ENCODE assay signal across 10 cellular contexts in the genomic region with DNA sequence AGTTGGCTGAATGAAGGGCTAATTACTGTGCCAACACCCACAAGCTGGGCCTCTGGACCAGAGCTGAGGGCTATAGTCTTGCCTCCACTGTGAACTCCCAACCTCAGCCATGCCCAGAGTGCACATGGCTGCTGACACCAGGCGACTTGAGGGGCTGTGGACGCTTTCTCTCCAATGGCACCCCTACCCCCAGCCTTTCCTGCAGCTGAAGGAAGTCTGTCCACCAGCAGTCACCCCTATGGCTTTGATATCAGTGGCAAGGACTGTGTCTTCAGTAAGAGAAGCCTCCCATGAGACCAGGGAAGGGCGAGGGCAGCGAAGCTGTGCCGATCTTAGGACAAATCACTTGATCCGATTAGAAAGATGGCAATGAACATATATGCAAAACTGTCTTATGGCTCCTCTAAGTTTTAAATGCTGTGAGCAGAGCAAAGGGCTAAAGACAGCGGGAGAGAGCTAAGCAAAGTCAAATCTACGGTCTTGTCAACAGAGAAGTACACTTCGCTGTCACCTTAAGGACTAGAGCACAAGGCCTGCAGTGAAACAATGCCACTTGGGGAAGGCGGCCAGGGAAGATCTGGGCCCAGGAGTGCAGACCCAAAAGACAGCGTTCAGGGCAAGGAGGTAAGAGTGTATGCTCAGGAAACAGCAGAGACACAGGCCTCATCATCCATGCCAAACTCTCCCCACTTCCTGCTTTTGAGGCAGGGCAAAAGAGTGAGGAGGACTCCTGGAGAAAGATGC. TPM values are rescaled to one million over a fixed set of nuclear protein-coding genes. Genes with fewer than 3 reads are reported as not detected.
DNase-seq lines count a peak whose midpoint lies in the region; ATAC-seq and TF ChIP-seq lines count a peak whose summit lies in the region.
"Had no signal": no experiment of that assay in that cellular context is flagged by ENCODE, and none has a peak within 500 bp of the region (broad histone marks: within the 10 kb centered on the region; RNA-seq: fewer than 3 reads in every experiment).

No MANE protein-coding gene starts in this region.

- H3K4me3 ChIP-seq in BLaER1 treated with 17β-estradiol and CSF1 and Interleukin-3, amounts not matched to agents 10 nM and 100 nM = peak overlapping the region; percentile 72 to 100 (median 95)
- peak overlapping the region; percentile 76 for H3K4me3 ChIP-seq in naive thymus-derived CD4-positive, alpha-beta T cell (ENCODE audit: low read length)
- H3K4me3 ChIP-seq in transverse colon (peak overlapping the region in 1 of 4 donors; percentile 100), adrenal gland (peak overlapping the region in 1 of 4 donors; percentile 89)

- WGBS in transverse colon (ENCODE audit: low coverage in 1 of 2), 2 donors = 88 to 100% methylated on average over 2 to 11 of the region's 11 CpGs
- 88 to 93% (median 90%) methylated on average over 9 to 11 of the region's 11 CpGs for WGBS in adrenal gland, 4 donors

- H3K36me3 ChIP-seq in BLaER1 treated with 17β-estradiol and CSF1 and Interleukin-3, amounts not matched to agents 10 nM and 100 nM = peaks cover 41 to 52% (median 48%) of the 10 kb centered on the region in 11 experiments
- H3K36me3 ChIP-seq in naive thymus-derived CD4-positive, alpha-beta T cell (ENCODE audit: control insufficient read depth in 2 of 3, insufficient read depth in 3 of 3, low read length in 3 of 3) = peaks cover 15 to 43% (median 15%) of the 10 kb centered on the region in 3 experiments
- H3K36me3 ChIP-seq in transverse colon = peaks cover 0 to 16% (median 8%) of the 10 kb centered on the region in 4 donors
- peaks cover 0 to 37% of the 10 kb centered on the region in 2 donors for H3K36me3 ChIP-seq in adrenal gland (replicated peaks in 1 of 2)

- no peak for ATAC-seq in naive thymus-derived CD4-positive, alpha-beta T cell

- no peak for TF ChIP-seq EP300 in transverse colon (IDR thresholded peaks at IDR 0.05; ENCODE audit: low read depth)

- H4K20me1 ChIP-seq in BLaER1 treated with 17β-estradiol and CSF1 and Interleukin-3, amounts not matched to agents 10 nM and 100 nM = peaks cover 42 to 63% (median 56%) of the 10 kb centered on the region in 11 experiments; a peak in 21 of 22 replicates

- H3K27me3 Mint-ChIP-seq in IgD-negative memory B cell (no peaks in the 10 kb centered on the region), brain (peaks cover 20% of the 10 kb centered on the region)
- H3K27me3 Mint-ChIP-seq in naive thymus-derived CD4-positive, alpha-beta T cell = no peaks in the 10 kb centered on the region

- peaks cover 22 to 41% (median 28%) of the 10 kb centered on the region in 10 experiments for H3K4me1 ChIP-seq in BLaER1 treated with 17β-estradiol and CSF1 and Interleukin-3, amounts not matched to agents 10 nM and 100 nM
- peaks cover 19 to 21% of the 10 kb centered on the region in 2 donors for H3K4me1 ChIP-seq in naive thymus-derived CD4-positive, alpha-beta T cell (ENCODE audit: control insufficient read depth in 2 of 2, insufficient read depth in 2 of 2, low read length in 2 of 2)
- H3K4me1 ChIP-seq in transverse colon = peaks cover 11 to 26% (median 16%) of the 10 kb centered on the region in 4 donors
- H3K4me1 ChIP-seq in adrenal gland (replicated peaks in 1 of 2) = peaks cover 8 to 13% of the 10 kb centered on the region in 2 donors

- no peaks in the 10 kb centered on the region for H3K9me3 ChIP-seq in BLaER1 treated with 17β-estradiol and CSF1 and Interleukin-3, amounts not matched to agents 10 nM and 100 nM (replicated peaks in 1 of 11)
- no peaks in the 10 kb centered on the region for H3K9me3 ChIP-seq in naive thymus-derived CD4-positive, alpha-beta T cell (ENCODE audit: control insufficient read depth in 2 of 3, low read length in 3 of 3)
- H3K9me3 ChIP-seq in transverse colon = no peaks in the 10 kb centered on the region
- H3K9me3 ChIP-seq in adrenal gland (replicated peaks in 1 of 3) = no peaks in the 10 kb centered on the region

- peak in 1 of 9 donors; percentile 17 for DNase-seq in naive thymus-derived CD4-positive, alpha-beta T cell
- DNase-seq in amniotic stem cell (lab: John Stamatoyannopoulos, UW) (no peak), NCI-H2171 treated with DMSO at 0.1 percent for 48 hours (lab: John Stamatoyannopoulos, UW) (no peak), transverse colon (no peak), adrenal gland (no peak)
- DNase-seq: NCI-H526 had no signal

- TF ChIP-seq POLR2A in transverse colon (IDR thresholded peaks at IDR 0.05) (no peak), adrenal gland (IDR thresholded peaks at IDR 0.05) (no peak)

- peak overlapping the region in 5 of 11 experiments; percentile 1 to 90 (median 81); a peak in 7 of 22 replicates for H3K27ac ChIP-seq in BLaER1 treated with 17β-estradiol and CSF1 and Interleukin-3, amounts not matched to agents 10 nM and 100 nM
- H3K27ac ChIP-seq in naive thymus-derived CD4-positive, alpha-beta T cell (ENCODE audit: low read depth, low read length) = peak overlapping the region; percentile 88
- H3K27ac ChIP-seq in transverse colon (no peak overlapping the region), adrenal gland (no peak overlapping the region)
- H3K27ac ChIP-seq: epithelial cell of prostate had no signal

- peaks cover 19 to 26% (median 21%) of the 10 kb centered on the region in 3 donors for H3K4me1 Mint-ChIP-seq in IgD-negative memory B cell
- peaks cover 26% of the 10 kb centered on the region for H3K4me1 Mint-ChIP-seq in brain
- H3K4me1 Mint-ChIP-seq in naive thymus-derived CD4-positive, alpha-beta T cell = peaks cover 20 to 41% (median 33%) of the 10 kb centered on the region in 7 donors

- H3K4me3 Mint-ChIP-seq in IgD-negative memory B cell (peak overlapping the region; percentile 93 to 99 (median 96)), brain (peak overlapping the region; percentile 95 to 100 (median 99))
- H3K4me3 Mint-ChIP-seq in naive thymus-derived CD4-positive, alpha-beta T cell = peak overlapping the region; percentile 94 to 100 (median 98)

- intact Hi-C loops in naive thymus-derived CD4-positive, alpha-beta T cell (cut with micrococcal nuclease) = loop anchor here (10.0 kb wide), 3 partner anchors 342 to 1168 kb away; a partner anchor contains a TSS
- intact Hi-C loops in transverse colon (cut with DNase I; ENCODE audit: low total_unique reads) (no loop called here), adrenal gland (cut with DNase I) (no loop called here)

- H3K27me3 ChIP-seq in BLaER1 treated with 17β-estradiol and CSF1 and Interleukin-3, amounts not matched to agents 10 nM and 100 nM = no peaks in the 10 kb centered on the region
- no peaks in the 10 kb centered on the region for H3K27me3 ChIP-seq in naive thymus-derived CD4-positive, alpha-beta T cell (ENCODE audit: control insufficient read depth in 2 of 2, insufficient read depth in 2 of 2, low read length in 2 of 2)
- no peaks in the 10 kb centered on the region for H3K27me3 ChIP-seq in transverse colon
- H3K27me3 ChIP-seq in adrenal gland = no peaks in the 10 kb centered on the region

- in situ Hi-C loops in transverse colon (cut with MboI; ENCODE audit: low pct_ligation_motif_present in 1 of 4, low pct_unique_long_range_greater_than_20kb in 1 of 4, low sequenced_read_pairs in 3 of 4) = no loop called here

- CTCF ChIA-PET in naive thymus-derived CD4-positive, alpha-beta T cell (lab: Charles Lee) = no interaction called here

- H3K9me3 Mint-ChIP-seq in IgD-negative memory B cell (no peaks in the 10 kb centered on the region), brain (no peaks in the 10 kb centered on the region)
- H3K9me3 Mint-ChIP-seq in naive thymus-derived CD4-positive, alpha-beta T cell = no peaks in the 10 kb centered on the region

- H3K36me3 Mint-ChIP-seq in IgD-negative memory B cell (no peaks in the 10 kb centered on the region), brain (peaks cover 15% of the 10 kb centered on the region)
- peaks cover 0 to 28% (median 11%) of the 10 kb centered on the region in 5 donors for H3K36me3 Mint-ChIP-seq in naive thymus-derived CD4-positive, alpha-beta T cell

- POLR2A ChIA-PET in naive thymus-derived CD4-positive, alpha-beta T cell (lab: Charles Lee) = interaction anchor here (0.6 to 1.8 kb wide), 4 partner anchors 74 to 906 kb away, joined by 3 to 4 read pairs (median 3); no protein-coding TSS in a partner anchor

- H3K9ac ChIP-seq in BLaER1 treated with 17β-estradiol and CSF1 and Interleukin-3, amounts not matched to agents 10 nM and 100 nM = peak overlapping the region; percentile 87 to 96 (median 93)

- peak overlapping the region; percentile 82 to 99 (median 94) for H3K4me2 ChIP-seq in BLaER1 treated with 17β-estradiol and CSF1 and Interleukin-3, amounts not matched to agents 10 nM and 100 nM

- H3K27ac Mint-ChIP-seq in IgD-negative memory B cell (peak overlapping the region; percentile 78 to 96 (median 92)), brain (peak overlapping the region in 4 of 5 experiments; percentile 61 to 96 (median 92))
- peak overlapping the region; percentile 88 to 99 (median 96) for H3K27ac Mint-ChIP-seq in naive thymus-derived CD4-positive, alpha-beta T cell

- no peak for TF ChIP-seq CTCF in brain (conservative IDR thresholded peaks at IDR 0.05)
- no peak for TF ChIP-seq CTCF in transverse colon (IDR thresholded peaks at IDR 0.05)
- TF ChIP-seq CTCF in adrenal gland (IDR thresholded peaks at IDR 0.05) = no peak

RNA-seq across cellular contexts. Expression of a gene that starts 1.6 kb away (rescaled TPM):
- polyA plus RNA-seq in IgD-negative memory B cell = 24.9 TPM
- polyA plus RNA-seq in brain (ENCODE audit: insufficient read depth, low read depth, low replicate concordance) = 66.5 TPM
- 10 to 100 TPM; 33.2 to 66.3 (median 56.4) TPM for total RNA-seq in naive thymus-derived CD4-positive, alpha-beta T cell
- 10 to 100 TPM; 35.6 to 44.4 TPM for polyA plus RNA-seq in naive thymus-derived CD4-positive, alpha-beta T cell
- 10 to 100 TPM; 14.6 to 34.5 (median 30.5) TPM for total RNA-seq in transverse colon
- total RNA-seq in adrenal gland = 10 to 100 TPM; 20.9 to 96.6 (median 60.6) TPM
- 10 to 100 TPM; 17.9 to 95.2 (median 23.3) TPM for polyA plus RNA-seq in adrenal gland

RNA-seq across cellular contexts. Expression of a gene that starts 14.7 kb away (rescaled TPM):
- polyA plus RNA-seq in IgD-negative memory B cell (not detected), brain (ENCODE audit: insufficient read depth, low read depth, low replicate concordance) (5.7 TPM), adrenal gland (1 to 10 TPM; 1.5 to 5.1 (median 4.3) TPM)
- total RNA-seq in naive thymus-derived CD4-positive, alpha-beta T cell = 1 to 10 TPM in 1 of 5 experiments, under 1 TPM in 3, not detected in 1; 0.21 to 1.5 (median 0.63) TPM
- polyA plus RNA-seq in naive thymus-derived CD4-positive, alpha-beta T cell = not detected
- total RNA-seq in transverse colon (1 to 10 TPM in 1 of 4 donors, under 1 TPM in 1, not detected in 2; 0.96 to 1.7 TPM), adrenal gland (1 to 10 TPM in 7 of 8 donors, not detected in 1; 1.5 to 3.7 (median 2.1) TPM)

RNA-seq across cellular contexts. Expression of a gene that starts 57.4 kb away (rescaled TPM):
- not detected for polyA plus RNA-seq in IgD-negative memory B cell
- polyA plus RNA-seq in brain (ENCODE audit: insufficient read depth, low read depth, low replicate concordance) = 2.4 TPM
- total RNA-seq in naive thymus-derived CD4-positive, alpha-beta T cell = not detected
- not detected for polyA plus RNA-seq in naive thymus-derived CD4-positive, alpha-beta T cell
- total RNA-seq in transverse colon = not detected
- total RNA-seq in adrenal gland = 1 to 10 TPM in 1 of 8 donors, under 1 TPM in 4, not detected in 3; 0.14 to 1.3 (median 0.58) TPM
- polyA plus RNA-seq in adrenal gland = 1 to 10 TPM in 2 of 3 donors, under 1 TPM in 1; 0.27 to 4.6 (median 1.9) TPM

Comparison
In these comparisons a context has a peak if more than half of its experiments do, and no peak if none do; other contexts are left out.
1. intact Hi-C loops: an anchor here in naive thymus-derived CD4-positive, alpha-beta T cell (10.0 kb wide); none called in transverse colon and adrenal gland.